ENCODE assay signal across 10 cellular contexts in the genomic region with DNA sequence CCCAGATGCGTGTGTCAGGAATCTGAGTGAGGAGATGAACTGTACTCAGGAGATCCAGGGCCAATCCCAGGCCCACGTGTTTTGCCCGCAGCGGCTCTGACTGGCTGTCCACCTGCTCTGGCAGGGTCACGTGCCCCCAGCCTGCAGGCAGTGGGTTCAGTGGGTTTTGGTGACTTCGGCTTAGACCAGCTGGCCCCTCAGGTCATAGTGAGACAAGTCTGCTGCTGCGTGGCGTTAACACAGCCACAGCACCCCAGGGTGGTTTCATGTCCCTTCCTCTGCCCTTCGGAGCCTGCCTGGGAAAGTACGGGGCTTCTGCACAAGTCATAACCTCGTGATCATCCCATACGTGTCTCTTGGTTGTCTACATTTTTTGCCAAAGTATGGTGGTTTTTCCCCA. TPM values are rescaled to one million over a fixed set of nuclear protein-coding genes. Genes with fewer than 3 reads are reported as not detected.
DNase-seq lines count a peak whose midpoint lies in the region; ATAC-seq and TF ChIP-seq lines count a peak whose summit lies in the region.
"Had no signal": no experiment of that assay in that cellular context is flagged by ENCODE, and none has a peak within 500 bp of the region (broad histone marks: within the 10 kb centered on the region; RNA-seq: fewer than 3 reads in every experiment).

No MANE protein-coding gene starts in this region.

- peaks cover 8% of the 10 kb centered on the region for H3K36me3 Mint-ChIP-seq in CD4-positive, CD25-positive, alpha-beta regulatory T cell
- H3K36me3 Mint-ChIP-seq in activated B cell treated with CpG ODN at 0.5 μM for 24 hours (ENCODE audit: low read depth), result peaks cover 16% of the 10 kb centered on the region

- no peak overlapping the region for H3K27ac ChIP-seq in CD4-positive, CD25-positive, alpha-beta regulatory T cell (ENCODE audit: insufficient read depth, low read length, poor library complexity, severe bottlenecking)

- no peak for ATAC-seq in CD4-positive, CD25-positive, alpha-beta regulatory T cell (ENCODE audit: low read depth in 2 of 2)
- no peak for ATAC-seq in activated B cell treated with CpG ODN at 0.5 μM for 24 hours (ENCODE audit: low read depth)
- ATAC-seq in GM21723 (IDR thresholded peaks at IDR 0.05; ENCODE audit: unreplicated experiment), result no peak

- H3K9me3 Mint-ChIP-seq in CD4-positive, CD25-positive, alpha-beta regulatory T cell, result peaks cover 0 to 2% (median 0%) of the 10 kb centered on the region in 7 donors
- H3K9me3 Mint-ChIP-seq in activated B cell treated with CpG ODN at 0.5 μM for 24 hours, result no peaks in the 10 kb centered on the region

- peak overlapping the region; percentile 84 to 90 (median 89) for H3K4me3 Mint-ChIP-seq in CD4-positive, CD25-positive, alpha-beta regulatory T cell
- H3K4me3 Mint-ChIP-seq in activated B cell treated with CpG ODN at 0.5 μM for 24 hours, result peak overlapping the region; percentile 83

- CTCF ChIA-PET in activated B cell treated with CpG ODN at 0.5 μM for 24 hours (lab: Charles Lee), result interaction anchor here (1.3 to 1.4 kb wide), 2 partner anchors 31 to 62 kb away, joined by 3 to 4 read pairs; no protein-coding TSS in a partner anchor

- TF ChIP-seq CTCF in activated B cell treated with CpG ODN at 0.5 μM for 24 hours (IDR thresholded peaks at IDR 0.05), result no peak

- H3K36me3 ChIP-seq in CD4-positive, CD25-positive, alpha-beta regulatory T cell (ENCODE audit: control insufficient read depth, insufficient read depth, low read length), result no peaks in the 10 kb centered on the region
- no peaks in the 10 kb centered on the region for H3K36me3 ChIP-seq in mucosa of stomach (ENCODE audit: control insufficient read depth, insufficient read depth, low read length)
- H3K36me3 ChIP-seq: pancreas had no signal

- H3K4me3 ChIP-seq in CD4-positive, CD25-positive, alpha-beta regulatory T cell (ENCODE audit: low read depth, low read length), result peak overlapping the region; percentile 88
- H3K4me3 ChIP-seq in mucosa of stomach (ENCODE audit: low read length), result no peak overlapping the region

- DNase-seq in CD4-positive, CD25-positive, alpha-beta regulatory T cell, result no peak
- peak; percentile 51 for DNase-seq in GM19238 (ENCODE audit: insufficient read length, low spot score)
- DNase-seq in activated B cell treated with CpG ODN at 0.5 μM for 24 hours, result no peak
- DNase-seq in mucosa of gallbladder (ENCODE audit: low spot score), result no peak
- no peak for DNase-seq in NCI-H69 (lab: John Stamatoyannopoulos, UW)
- DNase-seq in amygdala (lab: John Stamatoyannopoulos, UW), result no peak
- DNase-seq: NCI-H526 had no signal

- POLR2A ChIA-PET in activated B cell treated with CpG ODN at 0.5 μM for 24 hours (lab: Charles Lee), result interaction anchor here (0.5 to 0.7 kb wide), 3 partner anchors 16 to 330 kb away, joined by 3 to 6 read pairs (median 5); no protein-coding TSS in a partner anchor

- H3K27me3 Mint-ChIP-seq in CD4-positive, CD25-positive, alpha-beta regulatory T cell, result no peaks in the 10 kb centered on the region
- H3K27me3 Mint-ChIP-seq in activated B cell treated with CpG ODN at 0.5 μM for 24 hours, result no peaks in the 10 kb centered on the region

- no peaks in the 10 kb centered on the region for H3K9me3 ChIP-seq in CD4-positive, CD25-positive, alpha-beta regulatory T cell (ENCODE audit: control insufficient read depth in 2 of 2, low read length in 2 of 2)
- H3K9me3 ChIP-seq in mucosa of stomach (ENCODE audit: control insufficient read depth, low read length), result no peaks in the 10 kb centered on the region
- H3K9me3 ChIP-seq: pancreas had no signal

- H3K4me1 ChIP-seq in CD4-positive, CD25-positive, alpha-beta regulatory T cell (ENCODE audit: control insufficient read depth, insufficient read depth, low read length, poor library complexity, severe bottlenecking), result peaks cover 78% of the 10 kb centered on the region
- H3K4me1 ChIP-seq in mucosa of stomach (ENCODE audit: control insufficient read depth, insufficient read depth, low read length), result peaks cover 63% of the 10 kb centered on the region

- no peaks in the 10 kb centered on the region for H3K27me3 ChIP-seq in CD4-positive, CD25-positive, alpha-beta regulatory T cell (ENCODE audit: control insufficient read depth, insufficient read depth, low read length)
- no peaks in the 10 kb centered on the region for H3K27me3 ChIP-seq in mucosa of stomach (ENCODE audit: control insufficient read depth, insufficient read depth, low read length)
- H3K27me3 ChIP-seq: pancreas had no signal

- intact Hi-C loops in activated B cell treated with CpG ODN at 0.5 μM for 24 hours (cut with micrococcal nuclease), result loop anchor here (5.0 kb wide), 1 partner anchor 405 kb away; no protein-coding TSS in a partner anchor

- H3K9ac ChIP-seq in mucosa of stomach (ENCODE audit: low read length), result peak overlapping the region; percentile 25

- peaks cover 6 to 76% (median 46%) of the 10 kb centered on the region in 4 donors for H3K4me1 Mint-ChIP-seq in CD4-positive, CD25-positive, alpha-beta regulatory T cell
- H3K4me1 Mint-ChIP-seq in activated B cell treated with CpG ODN at 0.5 μM for 24 hours, result peaks cover 72% of the 10 kb centered on the region

- peak overlapping the region; percentile 78 to 81 (median 79) for H3K27ac Mint-ChIP-seq in CD4-positive, CD25-positive, alpha-beta regulatory T cell
- H3K27ac Mint-ChIP-seq in activated B cell treated with CpG ODN at 0.5 μM for 24 hours, result peak overlapping the region; percentile 77

RNA-seq across cellular contexts. Expression of gene FBRSL1, which starts 2.6 kb away (rescaled TPM):
- 94.6 TPM for total RNA-seq in CD4-positive, CD25-positive, alpha-beta regulatory T cell
- polyA plus RNA-seq in CD4-positive, CD25-positive, alpha-beta regulatory T cell, result under 1 TPM; 0.16 to 0.78 (median 0.31) TPM
- total RNA-seq in activated B cell treated with CpG ODN at 0.5 μM for 24 hours, result 50.3 and 58.7 TPM in 2 replicates
- total RNA-seq in mucosa of gallbladder, result 67.1 TPM
